27 cellular contexts compared by ENCODE assay signal in the genomic region with DNA sequence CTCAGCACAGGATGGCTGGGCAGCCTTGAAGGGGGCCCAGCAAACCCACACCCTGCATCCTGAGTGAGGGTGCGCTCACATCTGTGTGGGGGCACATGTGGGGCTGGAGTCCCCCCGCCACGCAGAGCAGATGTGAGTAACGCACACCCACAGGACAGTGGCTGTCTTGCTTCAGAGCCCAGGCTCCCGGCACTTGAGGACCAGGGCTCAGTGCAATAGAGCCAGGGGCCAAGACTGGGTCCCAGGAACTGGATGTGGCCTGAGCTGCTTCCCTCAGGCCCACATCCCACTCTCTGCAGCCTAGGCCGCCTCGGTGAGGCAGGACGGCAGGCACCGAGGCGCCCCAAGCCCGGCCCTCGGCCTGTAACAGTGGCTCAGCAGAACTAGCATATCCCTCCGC.
"Had no signal": no experiment of that assay in that cellular context is flagged by ENCODE, and none has a peak within 500 bp of the region (broad histone marks: within the 10 kb centered on the region; RNA-seq: fewer than 3 reads in every experiment).

No MANE protein-coding gene starts in this region.

- H3K27ac ChIP-seq: epithelial cell of prostate, esophagus squamous epithelium, left lung, lower lobe of right lung, ovary, right lobe of liver, skin epidermis, suprapubic skin, tibial artery had no signal

- H3K9me3 ChIP-seq: esophagus squamous epithelium, left lung, lower lobe of right lung, ovary, right lobe of liver, suprapubic skin, tibial artery had no signal

- H3K4me3 Mint-ChIP-seq: activated CD4-positive, alpha-beta T cell treated with anti-CD3 and anti-CD28 coated beads for 36 hours; activated CD8-positive, alpha-beta T cell treated with anti-CD3 and anti-CD28 coated beads, Interleukin-2, amount 10 ng/mL, durations not matched to agents 7 days and 5 days; nephron progenitor cell; T-helper 2 cell treated with Interferon-gamma antibody and Interleukin-4, amounts not matched to agents 5 μg/mL and 100 μg/mL, for 36 hours had no signal

- H3K36me3 ChIP-seq: ovary, right lobe of liver had no signal

- H3K9me3 Mint-ChIP-seq: activated B cell treated with CpG ODN at 0.5 μM for 24 hours; nephron progenitor cell; T-cell; T-helper 2 cell treated with Interferon-gamma antibody and Interleukin-4, amounts not matched to agents 5 μg/mL and 100 μg/mL, for 36 hours had no signal

- ATAC-seq: left lung, lower lobe of right lung, right lobe of liver had no signal

- H3K27me3 Mint-ChIP-seq: activated B cell treated with CpG ODN at 0.5 μM for 24 hours; activated CD4-positive, alpha-beta T cell treated with anti-CD3 and anti-CD28 coated beads for 36 hours; activated naive CD8-positive, alpha-beta T cell; progenitor cell of endocrine pancreas; T-cell had no signal

- H3K27ac Mint-ChIP-seq: activated CD4-positive, alpha-beta T cell treated with anti-CD3 and anti-CD28 coated beads for 36 hours; activated CD8-positive, alpha-beta T cell treated with anti-CD3 and anti-CD28 coated beads, Interleukin-2, amount 10 ng/mL, durations not matched to agents 7 days and 5 days; activated naive CD8-positive, alpha-beta T cell; progenitor cell of endocrine pancreas; T-cell; T-helper 2 cell treated with Interferon-gamma antibody and Interleukin-4, amounts not matched to agents 5 μg/mL and 100 μg/mL, for 36 hours had no signal

- H3K4me3 ChIP-seq: esophagus squamous epithelium, left lung, lower lobe of right lung, ovary, right lobe of liver, skin epidermis, suprapubic skin, tibial artery had no signal

- H3K27me3 ChIP-seq: esophagus squamous epithelium, left lung, ovary, right lobe of liver, suprapubic skin, tibial artery had no signal

- H3K4me1 ChIP-seq: esophagus squamous epithelium, left lung, lower lobe of right lung, right lobe of liver, suprapubic skin, tibial artery had no signal

- DNase-seq: activated CD8-positive, alpha-beta T cell treated with anti-CD3 and anti-CD28 coated beads, Interleukin-2, amount 10 ng/mL, durations not matched to agents 7 days and 5 days; activated effector memory CD4-positive, alpha-beta T cell treated with Interleukin-2 at 50 U/mL for 16 hours; activated naive CD4-positive, alpha-beta T cell treated with Interleukin-2 at 50 U/mL for 16 hours; anterior cingulate cortex; dermis blood vessel endothelial cell; effector CD4-positive, alpha-beta T cell; esophagus squamous epithelium; foreskin melanocyte; kidney glomerular epithelial cell; left lung; lower lobe of right lung; mesenchymal stem cell; nephron progenitor cell; ovary; right lobe of liver; stimulated activated CD4-positive, alpha-beta T cell treated with anti-CD3 and anti-CD28 coated beads, Interleukin-12 subunit alpha, Interleukin-12 subunit beta, amount 100 ng/mL, for 4 hours; stimulated activated CD4-positive, alpha-beta T cell treated with anti-CD3 and anti-CD28 coated beads, Interleukin-4, amount 100 ng/mL, for 1 hour; tibial artery had no signal
